In genomic region chr13:47268270-47268669, GRCh38 we compare ENCODE assay signal across 9 cellular contexts.
"Had no signal": no experiment of that assay in that cellular context is flagged by ENCODE, and none has a peak within 500 bp of the region (broad histone marks: within the 10 kb centered on the region; RNA-seq: fewer than 3 reads in every experiment).

No MANE protein-coding gene starts in this region.

- H3K27ac Mint-ChIP-seq: IgD-negative memory B cell had no signal

- H3K27ac ChIP-seq: HL-60, KMS-11 had no signal

- H3K4me3 Mint-ChIP-seq: IgD-negative memory B cell had no signal

- H3K4me1 Mint-ChIP-seq: IgD-negative memory B cell had no signal

- H3K9ac ChIP-seq: KMS-11 had no signal

- DNase-seq: IMR-90, Karpas-422, Kasumi-1, KBM-7, KG1 had no signal

- H3K4me2 ChIP-seq: KMS-11 had no signal

- H3K36me3 Mint-ChIP-seq: IgD-negative memory B cell had no signal

- FAIRE-seq: HTR-8/SVneo had no signal
